In genomic region chr12:1094714-1095113, GRCh38 we compare ENCODE assay signal across 1 cellular context.
TF ChIP-seq lines count a peak whose summit lies in the region.

No MANE protein-coding gene starts in this region.

TF ChIP-seq in HepG2, 621 proteins besides CTCF, POLR2A, EP300 and RAD21 (continued from another document):
- TF ChIP-seq ARID5B (CRISPR knock-in tag; IDR thresholded peaks at IDR 0.05) (no peak), TOPORS (CRISPR knock-in tag; IDR thresholded peaks at IDR 0.05) (no peak), ZNF276 (CRISPR knock-in tag; IDR thresholded peaks at IDR 0.05; ENCODE audit: low read depth) (no peak), GATAD1 (CRISPR knock-in tag; IDR thresholded peaks at IDR 0.05) (no peak)
